Comparison of ENCODE assay signal across 10 cellular contexts in genomic region chr9:112075009-112075378, GRCh38.
DNase-seq lines count a peak whose midpoint lies in the region; ATAC-seq, FAIRE-seq and TF ChIP-seq lines count a peak whose summit lies in the region.
"Had no signal": no experiment of that assay in that cellular context is flagged by ENCODE, and none has a peak within 500 bp of the region (broad histone marks: within the 10 kb centered on the region; RNA-seq: fewer than 3 reads in every experiment).

No MANE protein-coding gene starts in this region.

- no peaks in the 10 kb centered on the region for H3K27me3 ChIP-seq in AG04450 (ENCODE audit: control insufficient read depth, insufficient read depth, low read length)
- no peaks in the 10 kb centered on the region for H3K27me3 ChIP-seq in endothelial cell of umbilical vein (ENCODE audit: control insufficient read depth in 2 of 2, insufficient read depth in 2 of 2, low read length in 2 of 2)
- H3K27me3 ChIP-seq in psoas muscle (ENCODE audit: insufficient read depth in 3 of 3, low read length in 2 of 3), result no peaks in the 10 kb centered on the region
- H3K27me3 ChIP-seq: tibial artery had no signal

- no TSS peak for BruUV-seq in OCI-LY7 (replicated peaks; lab: Mats Ljungman, UMichigan)
- no TSS peak for BruUV-seq in endothelial cell of umbilical vein (replicated peaks; lab: Mats Ljungman, UMichigan)

- H3K27ac ChIP-seq in AG04450 (ENCODE audit: low read depth, low read length) (peak overlapping the region; percentile 69), OCI-LY7 (ENCODE audit: low read depth, low read length, poor library complexity, severe bottlenecking) (no peak overlapping the region), endothelial cell of umbilical vein (ENCODE audit: insufficient read depth, low read depth, low read length) (peak overlapping the region; percentile 87), psoas muscle (peak overlapping the region; percentile 61)

- CTCF ChIA-PET in AG04450 (lab: Charles Lee) (interaction anchor here (0.6 to 5.1 kb wide), 40 partner anchors 10 to 477 kb away, joined by 3 to 219 read pairs (median 4); partner anchors contain the start of gene UGCG), OCI-LY7 (lab: Charles Lee; ENCODE audit: unreplicated experiment) (interaction anchor here (1.5 kb wide), 1 partner anchor 316 kb away, joined by 6 read pairs; no protein-coding TSS in a partner anchor), endothelial cell of umbilical vein (lab: Charles Lee) (interaction anchor here (0.6 to 3.5 kb wide), 85 partner anchors 9 to 477 kb away, joined by 3 to 256 read pairs (median 5); partner anchors contain the start of genes HSDL2, PTBP3, PTGR1 and UGCG)

- no peak for TF ChIP-seq CTCF in AG04450 (IDR thresholded peaks at IDR 0.05; ENCODE audit: low read depth, low read length)
- TF ChIP-seq CTCF in OCI-LY7 (conservative IDR thresholded peaks at IDR 0.05; ENCODE audit: low read length), result 0 out of 2 replicates have a peak, but pooled peaks have one; percentile 48
- TF ChIP-seq CTCF in endothelial cell of umbilical vein (IDR thresholded peaks at IDR 0.05; ENCODE audit: extremely low read depth in 1 of 2, insufficient read depth in 1 of 2, low read depth in 1 of 2, low read length in 2 of 2), result no peak
- TF ChIP-seq CTCF in psoas muscle (IDR thresholded peaks at IDR 0.05), result no peak

- no peaks in the 10 kb centered on the region for H3K9me1 ChIP-seq in endothelial cell of umbilical vein (replicated peaks; ENCODE audit: control insufficient read depth, extremely low read depth, insufficient read depth, low read length)

- H2AFZ ChIP-seq in OCI-LY7 (ENCODE audit: low read length), result no peak overlapping the region
- H2AFZ ChIP-seq in endothelial cell of umbilical vein (ENCODE audit: low read depth, low read length), result no peak overlapping the region

- 6 to 22% (median 12%) methylated on average over 2 of the region's 2 CpGs for WGBS in psoas muscle, 3 donors

- H3K4me1 ChIP-seq in OCI-LY7 (ENCODE audit: insufficient read depth, low read length, poor library complexity, severe bottlenecking) (peaks cover 8% of the 10 kb centered on the region), endothelial cell of umbilical vein (ENCODE audit: control insufficient read depth, extremely low read depth, insufficient read depth, low read length) (peaks cover 14% of the 10 kb centered on the region), psoas muscle (peaks cover 21% of the 10 kb centered on the region)

- H3K9me3 ChIP-seq in AG04450 (ENCODE audit: control insufficient read depth, insufficient read depth, low read length) (no peaks in the 10 kb centered on the region), OCI-LY7 (ENCODE audit: low read length) (no peaks in the 10 kb centered on the region), endothelial cell of umbilical vein (replicated peaks; ENCODE audit: control insufficient read depth, insufficient read depth, low read length) (no peaks in the 10 kb centered on the region), psoas muscle (no peaks in the 10 kb centered on the region)
- H3K9me3 ChIP-seq: tibial artery had no signal

- H3K79me2 ChIP-seq in OCI-LY7 (ENCODE audit: insufficient read depth, low read depth, low read length) (no peaks in the 10 kb centered on the region), endothelial cell of umbilical vein (ENCODE audit: control insufficient read depth, insufficient read depth, low read length) (no peaks in the 10 kb centered on the region)

- TF ChIP-seq POLR2A in endothelial cell of umbilical vein (IDR thresholded peaks at IDR 0.05; ENCODE audit: low read depth, low read length), result no peak

- no peak for FAIRE-seq in endothelial cell of umbilical vein (lab: Jason Lieb, UNC)

- ATAC-seq in psoas muscle, result peak in 1 of 4 donors; percentile 4
- no peak for ATAC-seq in GM19023 (IDR thresholded peaks at IDR 0.05; ENCODE audit: unreplicated experiment)
- no peak for ATAC-seq in activated CD4-positive, CD25-positive, alpha-beta regulatory T cell treated with anti-CD3 and anti-CD28 coated beads, Interleukin-2, amount 50 U/mL, for 24 hours

- no peak for DNase-seq in AG04450 (ENCODE audit: low read depth, low spot score)
- DNase-seq in OCI-LY7 (ENCODE audit: low spot score), result no peak
- no peak for DNase-seq in endothelial cell of umbilical vein (ENCODE audit: low read depth, low spot score)
- DNase-seq in psoas muscle, result no peak
- no peak for DNase-seq in AML-193 (lab: John Stamatoyannopoulos, UW)
- DNase-seq in NCI-H146 (lab: John Stamatoyannopoulos, UW), result no peak
- DNase-seq: COR-L47 had no signal

- H4K20me1 ChIP-seq in OCI-LY7 (ENCODE audit: insufficient read depth, low read length) (no peaks in the 10 kb centered on the region), endothelial cell of umbilical vein (replicated peaks; ENCODE audit: control insufficient read depth, extremely low read depth, insufficient read depth, low read length) (no peaks in the 10 kb centered on the region)

- H3K9me2 ChIP-seq in OCI-LY7 (ENCODE audit: insufficient read depth, low read length), result no peaks in the 10 kb centered on the region

- intact Hi-C loops in OCI-LY7 (cut with micrococcal nuclease; ENCODE audit: unreplicated experiment), result loop anchor here (2.0 to 10.0 kb wide), 5 partner anchors 92 to 480 kb away; partner anchors contain the start of genes PTGR1 and UGCG
- intact Hi-C loops in endothelial cell of umbilical vein (cut with micrococcal nuclease), result loop anchor here (2.0 kb wide), 1 partner anchor 476 kb away; the partner anchor contains the start of gene PTGR1
- intact Hi-C loops in psoas muscle (cut with DNase I), result loop anchor here (1.0 to 5.0 kb wide), 3 partner anchors 248 to 315 kb away; no protein-coding TSS in a partner anchor

- H3K9ac ChIP-seq in endothelial cell of umbilical vein (replicated peaks; ENCODE audit: extremely low read depth, insufficient read depth, low read length), result peak overlapping the region; percentile 46

- H3K36me3 ChIP-seq in OCI-LY7 (ENCODE audit: insufficient read depth, low read length) (no peaks in the 10 kb centered on the region), endothelial cell of umbilical vein (ENCODE audit: control insufficient read depth in 2 of 2, extremely low read depth in 1 of 2, insufficient read depth in 2 of 2, low read length in 2 of 2) (no peaks in the 10 kb centered on the region), psoas muscle (ENCODE audit: insufficient read depth in 1 of 2, low read depth in 1 of 2) (no peaks in the 10 kb centered on the region)
- H3K36me3 ChIP-seq: tibial artery had no signal

- POLR2A ChIA-PET in AG04450 (lab: Yijun Ruan, JAX) (interaction anchor here (0.6 to 2.4 kb wide), 20 partner anchors 9 to 476 kb away, joined by 3 to 20 read pairs (median 4); partner anchors contain the start of genes DNAJC25 and PTGR1), OCI-LY7 (lab: Charles Lee) (interaction anchor here (0.5 to 1.0 kb wide), 5 partner anchors 181 to 1082 kb away, joined by 3 read pairs; no protein-coding TSS in a partner anchor), endothelial cell of umbilical vein (lab: Charles Lee) (interaction anchor here (0.6 to 1.6 kb wide), 10 partner anchors 114 to 444 kb away, joined by 3 to 8 read pairs (median 4); partner anchors contain the start of genes DNAJC25, HSDL2 and UGCG)

- H3K4me2 ChIP-seq in OCI-LY7 (ENCODE audit: low read length), result no peak overlapping the region
- no peak overlapping the region for H3K4me2 ChIP-seq in endothelial cell of umbilical vein (ENCODE audit: insufficient read depth, low read length)

- no peak overlapping the region for H3K4me3 ChIP-seq in AG04450 (ENCODE audit: low read depth, low read length)
- H3K4me3 ChIP-seq in OCI-LY7 (ENCODE audit: low read depth, low read length, poor library complexity, severe bottlenecking), result no peak overlapping the region
- no peak overlapping the region for H3K4me3 ChIP-seq in endothelial cell of umbilical vein (replicated peaks in 1 of 3; ENCODE audit: insufficient read depth in 1 of 3, low read depth in 1 of 3, low read length in 3 of 3)
- peak overlapping the region; percentile 7 for H3K4me3 ChIP-seq in psoas muscle
- H3K4me3 ChIP-seq: tibial artery had no signal

- dilution Hi-C loops in endothelial cell of umbilical vein (cut with MboI; ENCODE audit: extremely low pct_ligation_motif_present, low sequenced_read_pairs), result no loop called here

TF ChIP-seq in endothelial cell of umbilical vein, 7 proteins besides CTCF, POLR2A, EP300 and RAD21:
- TF ChIP-seq GATA2 (IDR thresholded peaks at IDR 0.05; ENCODE audit: insufficient read depth, insufficient read length, low read depth, low read length) (no peak), MYC (IDR thresholded peaks at IDR 0.05; ENCODE audit: low read depth, low read length) (no peak), FOS (IDR thresholded peaks at IDR 0.05; ENCODE audit: borderline replicate concordance, insufficient read depth, low read length) (no peak), EZH2 (IDR thresholded peaks at IDR 0.05; ENCODE audit: borderline replicate concordance, low read depth, low read length, severe bottlenecking) (no peak), JUN (IDR thresholded peaks at IDR 0.05; ENCODE audit: borderline replicate concordance, insufficient read depth, insufficient read length, low read depth) (no peak), POLR2AphosphoS5 (IDR thresholded peaks at IDR 0.05; ENCODE audit: insufficient read depth, low read depth, low read length) (no peak)
- TF ChIP-seq, protein P1, sequence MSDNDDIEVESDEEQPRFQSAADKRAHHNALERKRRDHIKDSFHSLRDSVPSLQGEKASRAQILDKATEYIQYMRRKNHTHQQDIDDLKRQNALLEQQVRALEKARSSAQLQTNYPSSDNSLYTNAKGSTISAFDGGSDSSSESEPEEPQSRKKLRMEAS (IDR thresholded peaks at IDR 0.05; ENCODE audit: insufficient read depth, insufficient read length), result no peak
